1 cellular context compared by ENCODE assay signal in genomic region chr10:79399242-79399831, GRCh38.
TF ChIP-seq lines count a peak whose summit lies in the region.

No MANE protein-coding gene starts in this region.

TF ChIP-seq in K562, 482 proteins besides CTCF, POLR2A, EP300 and RAD21 (continued from another document):
- TF ChIP-seq PRDM10 (IDR thresholded peaks at IDR 0.05; ENCODE audit: partially characterized antibody): peak; percentile 55
- no peak for TF ChIP-seq NFRKB (IDR thresholded peaks at IDR 0.05; ENCODE audit: low read depth)
- peak; percentile 48 for TF ChIP-seq POLR2G (IDR thresholded peaks at IDR 0.05; ENCODE audit: low read depth, low read length)
- TF ChIP-seq ZBTB34 (CRISPR knock-in tag; IDR thresholded peaks at IDR 0.05): no peak
- TF ChIP-seq ETV6 (IDR thresholded peaks at IDR 0.05; ENCODE audit: borderline replicate concordance in 1 of 2, low read depth in 2 of 2, low read length in 1 of 2): no peak
- TF ChIP-seq ETV6 (CRISPR knock-in tag; IDR thresholded peaks at IDR 0.05; ENCODE audit: borderline replicate concordance): no peak
- peak; percentile 33; the same call in 1 of the 2 replicates for TF ChIP-seq CTBP1 (IDR thresholded peaks at IDR 0.05; ENCODE audit: borderline replicate concordance)
- TF ChIP-seq STAT5A (IDR thresholded peaks at IDR 0.05; ENCODE audit: borderline replicate concordance, low read length): no peak
- peak; percentile 57; the same call in 1 of the 2 replicates for TF ChIP-seq PHF8 (IDR thresholded peaks at IDR 0.05; ENCODE audit: borderline replicate concordance, low read length)
- TF ChIP-seq FOSL1 (tag; conservative IDR thresholded peaks at IDR 0.05): no peak
- peak; percentile 63 for TF ChIP-seq VEZF1 (CRISPR knock-in tag; IDR thresholded peaks at IDR 0.05)
- TF ChIP-seq ZNF592 (IDR thresholded peaks at IDR 0.05): peak; percentile 58; the same call in 1 of the 2 replicates
- TF ChIP-seq SPI1 (IDR thresholded peaks at IDR 0.05; ENCODE audit: borderline replicate concordance, low read depth, low read length): peak; percentile 58; the same call in 1 of the 2 replicates
- no peak for TF ChIP-seq CREB1 (IDR thresholded peaks at IDR 0.05)
- TF ChIP-seq CREB1 (CRISPR knock-in tag; IDR thresholded peaks at IDR 0.05): peak; percentile 23; the same call in 1 of the 2 replicates
- TF ChIP-seq POLR2AphosphoS5 (IDR thresholded peaks at IDR 0.05; ENCODE audit: control insufficient read depth, insufficient read depth, low read depth, low read length): 0 out of 2 replicates have a peak, but pooled peaks have one; percentile 20
- TF ChIP-seq CCAR2 (IDR thresholded peaks at IDR 0.05; ENCODE audit: low read depth, low read length): no peak
- no peak for TF ChIP-seq TRIM25 (IDR thresholded peaks at IDR 0.05; ENCODE audit: borderline replicate concordance)
- 0 out of 2 replicates have a peak, but pooled peaks have one; percentile 27 for TF ChIP-seq DPF2 (IDR thresholded peaks at IDR 0.05)
- peak; percentile 54 to 63 for TF ChIP-seq NRF1 (conservative IDR thresholded peaks at IDR 0.05 in 1 of 2, IDR thresholded peaks at IDR 0.05 in 1 of 2)
- no peak for TF ChIP-seq MED1 (CRISPR knock-in tag; IDR thresholded peaks at IDR 0.05; ENCODE audit: borderline replicate concordance)
- 0 out of 2 replicates have a peak, but pooled peaks have one; percentile 18 for TF ChIP-seq RFX5 (IDR thresholded peaks at IDR 0.05; ENCODE audit: low read depth, low read length)
- TF ChIP-seq RBFOX2 (IDR thresholded peaks at IDR 0.05; ENCODE audit: low read depth, low read length): peak; percentile 59
- no peak for TF ChIP-seq TGIF2 (CRISPR knock-in tag; IDR thresholded peaks at IDR 0.05)
